Comparison of ENCODE assay signal across 17 cellular contexts in the genomic region with DNA sequence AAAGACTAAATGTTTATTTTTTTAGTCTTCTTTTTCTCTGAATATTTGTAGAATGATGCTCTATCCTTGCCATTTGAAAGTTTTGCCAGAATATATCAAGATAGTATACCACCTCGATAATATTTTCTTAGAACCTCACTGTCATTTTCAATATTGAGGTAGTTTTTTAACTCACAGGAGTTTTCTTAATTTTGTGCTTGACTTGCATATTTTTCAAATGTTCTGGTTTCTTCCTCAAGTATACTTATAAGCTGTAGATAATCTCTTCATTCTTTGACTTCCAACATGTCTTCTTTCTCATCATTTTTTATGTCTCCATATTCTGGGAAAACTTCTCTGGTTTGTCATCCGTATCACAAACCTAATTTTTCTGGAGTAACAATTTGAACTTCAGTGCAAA.
DNase-seq lines count a peak whose midpoint lies in the region; ATAC-seq and FAIRE-seq lines count a peak whose summit lies in the region.
"Had no signal": no experiment of that assay in that cellular context is flagged by ENCODE, and none has a peak within 500 bp of the region (broad histone marks: within the 10 kb centered on the region; RNA-seq: fewer than 3 reads in every experiment).

No MANE protein-coding gene starts in this region.

- no peaks in the 10 kb centered on the region for H3K36me3 ChIP-seq in CD4-positive, alpha-beta memory T cell (ENCODE audit: insufficient read depth, low read length)

- H3K27me3 ChIP-seq in CD4-positive, alpha-beta memory T cell (ENCODE audit: insufficient read depth, low read length) = no peaks in the 10 kb centered on the region
- H3K27me3 ChIP-seq: BLaER1 treated with 17β-estradiol and CSF1 and Interleukin-3, amounts not matched to agents 10 nM and 100 nM had no signal

- no peaks in the 10 kb centered on the region for H3K9me3 Mint-ChIP-seq in activated T-cell treated with anti-CD3 and anti-CD28 coated beads, Interleukin-2, amount 50 U/mL, for 72 hours
- H3K9me3 Mint-ChIP-seq in stimulated activated naive CD8-positive, alpha-beta T cell treated with anti-CD3 and anti-CD28 coated beads, Interleukin-15, Interleukin-2, amounts not matched to agents 100 ng/mL and 50 ng/mL, for 24 hours = no peaks in the 10 kb centered on the region
- H3K9me3 Mint-ChIP-seq in stimulated activated effector memory CD8-positive, alpha-beta T cell treated with anti-CD3 and anti-CD28 coated beads, Interleukin-12 subunit alpha, Interleukin-12 subunit beta, amount 100 ng/mL, for 72 hours = no peaks in the 10 kb centered on the region
- peaks cover 0 to 1% (median 0%) of the 10 kb centered on the region in 8 donors for H3K9me3 Mint-ChIP-seq in CD4-positive, alpha-beta memory T cell
- H3K9me3 Mint-ChIP-seq: CD4-positive, CD25-positive, alpha-beta regulatory T cell; H9 had no signal

- peaks cover 13% of the 10 kb centered on the region for H3K4me1 ChIP-seq in CD4-positive, alpha-beta memory T cell (ENCODE audit: insufficient read depth, low read length)
- H3K4me1 ChIP-seq: BLaER1 treated with 17β-estradiol and CSF1 and Interleukin-3, amounts not matched to agents 10 nM and 100 nM had no signal

- H3K27me3 Mint-ChIP-seq in activated T-cell treated with anti-CD3 and anti-CD28 coated beads, Interleukin-2, amount 50 U/mL, for 72 hours (ENCODE audit: low read depth) = no peaks in the 10 kb centered on the region
- no peaks in the 10 kb centered on the region for H3K27me3 Mint-ChIP-seq in stimulated activated naive CD8-positive, alpha-beta T cell treated with anti-CD3 and anti-CD28 coated beads, Interleukin-15, Interleukin-2, amounts not matched to agents 100 ng/mL and 50 ng/mL, for 24 hours
- no peaks in the 10 kb centered on the region for H3K27me3 Mint-ChIP-seq in CD4-positive, alpha-beta memory T cell
- H3K27me3 Mint-ChIP-seq: CD4-positive, CD25-positive, alpha-beta regulatory T cell had no signal

- H3K9me3 ChIP-seq in CD4-positive, alpha-beta memory T cell (ENCODE audit: control insufficient read depth in 1 of 2, low read length in 2 of 2) = no peaks in the 10 kb centered on the region
- H3K9me3 ChIP-seq: BLaER1 treated with 17β-estradiol and CSF1 and Interleukin-3, amounts not matched to agents 10 nM and 100 nM had no signal

- peaks cover 2 to 9% of the 10 kb centered on the region in 2 donors for H3K36me3 Mint-ChIP-seq in activated T-cell treated with anti-CD3 and anti-CD28 coated beads, Interleukin-2, amount 50 U/mL, for 72 hours (ENCODE audit: insufficient read depth in 2 of 2)
- H3K36me3 Mint-ChIP-seq in stimulated activated naive CD8-positive, alpha-beta T cell treated with anti-CD3 and anti-CD28 coated beads, Interleukin-15, Interleukin-2, amounts not matched to agents 100 ng/mL and 50 ng/mL, for 24 hours (ENCODE audit: low read depth) = peaks cover 30% of the 10 kb centered on the region
- H3K36me3 Mint-ChIP-seq in stimulated activated effector memory CD8-positive, alpha-beta T cell treated with anti-CD3 and anti-CD28 coated beads, Interleukin-12 subunit alpha, Interleukin-12 subunit beta, amount 100 ng/mL, for 72 hours = no peaks in the 10 kb centered on the region
- peaks cover 31 to 40% of the 10 kb centered on the region in 2 donors for H3K36me3 Mint-ChIP-seq in CD4-positive, alpha-beta memory T cell

- ATAC-seq in activated T-cell treated with anti-CD3 and anti-CD28 coated beads, Interleukin-2, amount 50 U/mL, for 72 hours (replicated peaks in 1 of 2) = no peak
- ATAC-seq in stimulated activated naive CD8-positive, alpha-beta T cell treated with anti-CD3 and anti-CD28 coated beads, Interleukin-15, Interleukin-2, amounts not matched to agents 100 U/mL and 50 U/mL, for 24 hours = no peak
- no peak for ATAC-seq in stimulated activated effector memory CD8-positive, alpha-beta T cell treated with anti-CD3 and anti-CD28 coated beads, Interleukin-12 subunit alpha, Interleukin-12 subunit beta, amount 100 ng/mL, for 72 hours
- ATAC-seq in HG03025 (IDR thresholded peaks at IDR 0.05; ENCODE audit: low FRiP score, unreplicated experiment) = no peak

- peaks cover 22% of the 10 kb centered on the region for H3K4me1 Mint-ChIP-seq in activated T-cell treated with anti-CD3 and anti-CD28 coated beads, Interleukin-2, amount 50 U/mL, for 72 hours (ENCODE audit: low read depth)
- H3K4me1 Mint-ChIP-seq in stimulated activated naive CD8-positive, alpha-beta T cell treated with anti-CD3 and anti-CD28 coated beads, Interleukin-15, Interleukin-2, amounts not matched to agents 100 ng/mL and 50 ng/mL, for 24 hours (ENCODE audit: low read depth) = peaks cover 40% of the 10 kb centered on the region
- peaks cover 42% of the 10 kb centered on the region for H3K4me1 Mint-ChIP-seq in stimulated activated effector memory CD8-positive, alpha-beta T cell treated with anti-CD3 and anti-CD28 coated beads, Interleukin-12 subunit alpha, Interleukin-12 subunit beta, amount 100 ng/mL, for 72 hours
- H3K4me1 Mint-ChIP-seq in CD4-positive, alpha-beta memory T cell = peaks cover 27 to 63% (median 52%) of the 10 kb centered on the region in 4 donors

- intact Hi-C loops in CD4-positive, alpha-beta memory T cell (cut with micrococcal nuclease) = no loop called here

- peak overlapping the region; percentile 73 for H3K27ac Mint-ChIP-seq in activated T-cell treated with anti-CD3 and anti-CD28 coated beads, Interleukin-2, amount 50 U/mL, for 72 hours
- H3K27ac Mint-ChIP-seq in stimulated activated naive CD8-positive, alpha-beta T cell treated with anti-CD3 and anti-CD28 coated beads, Interleukin-15, Interleukin-2, amounts not matched to agents 100 ng/mL and 50 ng/mL, for 24 hours = peak overlapping the region; percentile 41
- peak overlapping the region; percentile 74 for H3K27ac Mint-ChIP-seq in stimulated activated effector memory CD8-positive, alpha-beta T cell treated with anti-CD3 and anti-CD28 coated beads, Interleukin-12 subunit alpha, Interleukin-12 subunit beta, amount 100 ng/mL, for 72 hours
- H3K27ac Mint-ChIP-seq in CD4-positive, alpha-beta memory T cell = peak overlapping the region in 1 of 7 donors; percentile 13
- H3K27ac Mint-ChIP-seq: CD4-positive, CD25-positive, alpha-beta regulatory T cell had no signal

- CTCF ChIA-PET in CD4-positive, alpha-beta memory T cell (lab: Charles Lee; ENCODE audit: partially characterized antibody) = no interaction called here

- POLR2A ChIA-PET in CD4-positive, alpha-beta memory T cell (lab: Charles Lee; ENCODE audit: partially characterized antibody) = no interaction called here

- no peak overlapping the region for H3K27ac ChIP-seq in CD4-positive, alpha-beta memory T cell (ENCODE audit: low read depth, low read length)
- H3K27ac ChIP-seq: BLaER1 treated with 17β-estradiol and CSF1 and Interleukin-3, amounts not matched to agents 10 nM and 100 nM had no signal

- peak overlapping the region in 1 of 2 donors; percentile 3 for H3K4me3 Mint-ChIP-seq in activated T-cell treated with anti-CD3 and anti-CD28 coated beads, Interleukin-2, amount 50 U/mL, for 72 hours
- no peak overlapping the region for H3K4me3 Mint-ChIP-seq in stimulated activated naive CD8-positive, alpha-beta T cell treated with anti-CD3 and anti-CD28 coated beads, Interleukin-15, Interleukin-2, amounts not matched to agents 100 ng/mL and 50 ng/mL, for 24 hours
- H3K4me3 Mint-ChIP-seq in stimulated activated effector memory CD8-positive, alpha-beta T cell treated with anti-CD3 and anti-CD28 coated beads, Interleukin-12 subunit alpha, Interleukin-12 subunit beta, amount 100 ng/mL, for 72 hours = no peak overlapping the region
- no peak overlapping the region for H3K4me3 Mint-ChIP-seq in CD4-positive, alpha-beta memory T cell
- H3K4me3 Mint-ChIP-seq: CD4-positive, CD25-positive, alpha-beta regulatory T cell; H9 had no signal

- DNase-seq in activated T-cell treated with anti-CD3 and anti-CD28 coated beads, Interleukin-2, amount 50 U/mL, for 72 hours = no peak
- DNase-seq in activated T-cell treated with anti-CD3 and anti-CD28 coated beads, Interleukin-2, amount 50 U/mL, for 1 hour = no peak
- no peak for DNase-seq in stimulated activated naive CD8-positive, alpha-beta T cell treated with anti-CD3 and anti-CD28 coated beads, Interleukin-15, Interleukin-2, amounts not matched to agents 100 U/mL and 50 U/mL, for 24 hours
- DNase-seq in stimulated activated effector memory CD8-positive, alpha-beta T cell treated with anti-CD3 and anti-CD28 coated beads, Interleukin-12 subunit alpha, Interleukin-12 subunit beta, amount 100 ng/mL, for 72 hours (ENCODE audit: low spot score in 2 of 2) = no peak
- no peak for DNase-seq in CD4-positive, alpha-beta memory T cell
- DNase-seq: 8988T; ACHN; CD4-positive, CD25-positive, alpha-beta regulatory T cell; COR-L47; DMS153; GF-D8; GOT3; H9 had no signal

- peak; percentile 41 for FAIRE-seq in TTC549 (lab: Jason Lieb, UNC)

- no peak overlapping the region for H3K4me3 ChIP-seq in CD4-positive, alpha-beta memory T cell (ENCODE audit: low read length in 2 of 2)
- H3K4me3 ChIP-seq: BLaER1 treated with 17β-estradiol and CSF1 and Interleukin-3, amounts not matched to agents 10 nM and 100 nM had no signal
